1 cellular context compared by ENCODE assay signal in genomic region chr17:63702616-63703015, GRCh38.
TF ChIP-seq lines count a peak whose summit lies in the region.

No MANE protein-coding gene starts in this region.

TF ChIP-seq in WTC11, 78 proteins besides CTCF, POLR2A, EP300 and RAD21 (continued from another document):
- TF ChIP-seq GRHL2 (CRISPR knock-in tag; IDR thresholded peaks at IDR 0.05; ENCODE audit: insufficient replicate concordance, severe bottlenecking) (no peak), E2F1 (CRISPR knock-in tag; IDR thresholded peaks at IDR 0.05) (no peak), KAT7 (CRISPR knock-in tag; IDR thresholded peaks at IDR 0.05; ENCODE audit: borderline replicate concordance) (no peak), ZSCAN18 (CRISPR knock-in tag; IDR thresholded peaks at IDR 0.05) (no peak), CDX4 (CRISPR knock-in tag; IDR thresholded peaks at IDR 0.05; ENCODE audit: borderline replicate concordance) (no peak), ZNF425 (CRISPR knock-in tag; conservative IDR thresholded peaks at IDR 0.05) (no peak)
